ENCODE assay signal across 8 cellular contexts in the genomic region with DNA sequence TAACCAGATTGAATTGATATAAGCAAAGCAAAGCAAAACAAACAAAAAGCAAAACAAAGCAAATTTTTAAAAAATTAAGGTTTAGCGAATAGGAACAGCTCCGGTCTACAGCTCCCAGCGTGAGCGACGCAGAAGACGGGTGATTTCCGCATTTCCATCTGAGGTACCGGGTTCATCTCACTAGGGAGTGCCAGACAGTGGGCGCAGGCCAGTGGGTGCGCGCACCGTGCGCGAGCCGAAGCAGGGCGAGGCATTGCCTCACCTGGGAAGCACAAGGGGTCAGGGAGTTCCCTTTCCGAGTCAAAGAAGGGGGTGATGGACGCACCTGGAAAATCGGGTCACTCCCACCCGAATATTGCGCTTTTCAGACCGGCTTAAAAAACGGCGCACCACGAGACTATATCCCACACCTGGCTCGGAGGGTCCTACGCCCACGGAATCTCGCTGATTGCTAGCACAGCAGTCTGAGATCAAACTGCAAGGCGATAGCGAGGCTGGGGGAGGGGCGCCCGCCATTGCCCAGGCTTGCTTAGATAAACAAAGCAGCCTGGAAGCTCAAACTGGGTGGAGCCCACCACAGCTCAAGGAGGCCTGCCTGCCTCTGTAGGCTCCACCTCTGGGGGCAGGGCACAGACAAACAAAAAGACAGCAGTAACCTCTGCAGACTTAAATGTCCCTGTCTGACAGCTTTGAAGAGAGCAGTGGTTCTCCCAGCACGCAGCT.
DNase-seq lines count a peak whose midpoint lies in the region; ATAC-seq and TF ChIP-seq lines count a peak whose summit lies in the region.
"Not testable (repeated sequence)": the region's sequence is repeated elsewhere in the genome, so short reads cannot be mapped to it uniquely, and the experiment has no call there.

No MANE protein-coding gene starts in this region.

- not testable (repeated sequence) for ATAC-seq in activated T-helper 17 cell treated with anti-CD3 and anti-CD28 coated beads, Interleukin-2, amount 50 U/mL, for 72 hours (replicated peaks); natural killer cell

- H3K4me3 Mint-ChIP-seq in activated T-helper 17 cell treated with anti-CD3 and anti-CD28 coated beads, Interleukin-2, amount 50 U/mL, for 72 hours, result peak overlapping the region; percentile 58
- peak overlapping the region; percentile 25 for H3K4me3 Mint-ChIP-seq in natural killer cell
- H3K4me3 Mint-ChIP-seq in stimulated activated naive CD8-positive, alpha-beta T cell treated with anti-CD3 and anti-CD28 coated beads, Interleukin-15, Interleukin-2, amounts not matched to agents 100 ng/mL and 50 ng/mL, for 24 hours, result peak overlapping the region; percentile 58

- not testable (repeated sequence) for H3K27ac Mint-ChIP-seq in activated T-helper 17 cell treated with anti-CD3 and anti-CD28 coated beads, Interleukin-2, amount 50 U/mL, for 72 hours; natural killer cell; stimulated activated naive CD8-positive, alpha-beta T cell treated with anti-CD3 and anti-CD28 coated beads, Interleukin-15, Interleukin-2, amounts not matched to agents 100 ng/mL and 50 ng/mL, for 24 hours

- 0 out of 2 replicates have a peak overlapping the region, but pooled peaks have one; percentile 13 for H3K4me3 ChIP-seq in LNCaP clone FGC (ENCODE audit: low read depth, low read length)
- peak overlapping the region; percentile 44 for H3K4me3 ChIP-seq in WERI-Rb-1 (ENCODE audit: low read depth, low read length)
- peak overlapping the region in 30 of 59 donors; percentile 0 to 56 (median 28) for H3K4me3 ChIP-seq in dorsolateral prefrontal cortex
- H3K4me3 ChIP-seq in iPS DF 6.9 (ENCODE audit: low read length), result peak overlapping the region; percentile 40; the same call in 1 of the 2 replicates

- H3K36me3 Mint-ChIP-seq in activated T-helper 17 cell treated with anti-CD3 and anti-CD28 coated beads, Interleukin-2, amount 50 U/mL, for 72 hours (ENCODE audit: low read depth); natural killer cell; stimulated activated naive CD8-positive, alpha-beta T cell treated with anti-CD3 and anti-CD28 coated beads, Interleukin-15, Interleukin-2, amounts not matched to agents 100 ng/mL and 50 ng/mL, for 24 hours (ENCODE audit: low read depth): not testable (repeated sequence)

- H3K4me1 Mint-ChIP-seq in activated T-helper 17 cell treated with anti-CD3 and anti-CD28 coated beads, Interleukin-2, amount 50 U/mL, for 72 hours; natural killer cell; stimulated activated naive CD8-positive, alpha-beta T cell treated with anti-CD3 and anti-CD28 coated beads, Interleukin-15, Interleukin-2, amounts not matched to agents 100 ng/mL and 50 ng/mL, for 24 hours (ENCODE audit: low read depth): not testable (repeated sequence)

- not testable (repeated sequence) for H3K9me3 ChIP-seq in WERI-Rb-1 (ENCODE audit: severe bottlenecking); iPS DF 6.9 (ENCODE audit: control insufficient read depth, insufficient read depth, low read length)

- TF ChIP-seq CTCF in LNCaP clone FGC (IDR thresholded peaks at IDR 0.05; ENCODE audit: control insufficient read depth, extremely low read depth, insufficient read depth); WERI-Rb-1 (IDR thresholded peaks at IDR 0.05; ENCODE audit: low read depth, low read length); dorsolateral prefrontal cortex (IDR thresholded peaks at IDR 0.05 in 54 of 56, conservative IDR thresholded peaks at IDR 0.05 in 2 of 56; ENCODE audit: low read depth in 1 of 56, partially characterized antibody in 56 of 56); natural killer cell (IDR thresholded peaks at IDR 0.05): not testable (repeated sequence)

- no CpG with 5 or more reads among the region's 34 CpGs for WGBS in iPS DF 6.9 (ENCODE audit: insufficient coverage, insufficient read length)

- intact Hi-C loops in dorsolateral prefrontal cortex (cut with DNase I), result loop anchor here in 1 of 2 donors (5.0 kb wide), 2 partner anchors 306 to 356 kb away; partner anchors contain the start of gene USP45
- intact Hi-C loops in natural killer cell (cut with micrococcal nuclease), result not testable (repeated sequence)

- not testable (repeated sequence) for H3K27me3 ChIP-seq in WERI-Rb-1 (ENCODE audit: insufficient read depth, low read depth, severe bottlenecking); iPS DF 6.9 (ENCODE audit: control insufficient read depth, insufficient read depth, low read length)
- peaks cover 0 to 25% (median 0%) of the 10 kb centered on the region in 45 donors for H3K27me3 ChIP-seq in dorsolateral prefrontal cortex

- H3K27ac ChIP-seq in WERI-Rb-1; dorsolateral prefrontal cortex; iPS DF 6.9 (ENCODE audit: low read length): not testable (repeated sequence)

- peaks cover 23% of the 10 kb centered on the region for H3K27me3 Mint-ChIP-seq in activated T-helper 17 cell treated with anti-CD3 and anti-CD28 coated beads, Interleukin-2, amount 50 U/mL, for 72 hours
- peaks cover 13 to 25% of the 10 kb centered on the region in 2 donors for H3K27me3 Mint-ChIP-seq in natural killer cell (ENCODE audit: low read depth in 2 of 2)
- peaks cover 35% of the 10 kb centered on the region for H3K27me3 Mint-ChIP-seq in stimulated activated naive CD8-positive, alpha-beta T cell treated with anti-CD3 and anti-CD28 coated beads, Interleukin-15, Interleukin-2, amounts not matched to agents 100 ng/mL and 50 ng/mL, for 24 hours

- not testable (repeated sequence) for H3K36me3 ChIP-seq in WERI-Rb-1; iPS DF 6.9 (ENCODE audit: control insufficient read depth, insufficient read depth, low read length)

- H3K4me1 ChIP-seq in iPS DF 6.9 (ENCODE audit: control insufficient read depth, insufficient read depth, low read length), result not testable (repeated sequence)

- DNase-seq in DMS79 treated with DMSO at 0.1 percent for 48 hours (lab: John Stamatoyannopoulos, UW) (peak; percentile 25), WERI-Rb-1 (peak; percentile 32)
- DNase-seq in LNCaP clone FGC (ENCODE audit: low read depth); dorsolateral prefrontal cortex; iPS DF 6.9 (ENCODE audit: low read depth, low spot score); natural killer cell: not testable (repeated sequence)

- not testable (repeated sequence) for H3K9me3 Mint-ChIP-seq in activated T-helper 17 cell treated with anti-CD3 and anti-CD28 coated beads, Interleukin-2, amount 50 U/mL, for 72 hours; natural killer cell; stimulated activated naive CD8-positive, alpha-beta T cell treated with anti-CD3 and anti-CD28 coated beads, Interleukin-15, Interleukin-2, amounts not matched to agents 100 ng/mL and 50 ng/mL, for 24 hours
